23 cellular contexts compared by ENCODE assay signal in the genomic region with DNA sequence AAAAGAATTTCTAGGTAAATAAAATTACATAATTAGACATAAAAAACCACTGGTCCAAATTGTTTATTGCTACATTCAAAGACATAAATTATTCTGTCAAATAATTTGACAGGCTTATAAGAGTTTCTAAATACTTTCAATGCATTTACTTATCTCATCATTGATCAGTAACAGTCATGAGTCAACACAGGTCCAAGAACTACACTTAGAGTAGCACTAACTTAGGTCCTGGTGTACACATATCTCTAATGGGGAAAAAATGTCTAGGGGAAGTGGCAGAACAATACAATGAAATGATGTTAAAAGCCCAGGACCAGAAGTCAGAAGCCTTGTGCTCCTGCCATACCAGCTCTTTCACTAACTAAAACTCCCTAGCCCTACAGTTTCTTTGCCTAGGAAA.
"Had no signal": no experiment of that assay in that cellular context is flagged by ENCODE, and none has a peak within 500 bp of the region (broad histone marks: within the 10 kb centered on the region; RNA-seq: fewer than 3 reads in every experiment).

No MANE protein-coding gene starts in this region.

- H3K27ac Mint-ChIP-seq: activated B cell treated with CpG ODN at 0.5 μM for 24 hours; activated CD4-positive, alpha-beta memory T cell treated with anti-CD3 and anti-CD28 coated beads, Interleukin-2, amount 10 ng/mL, durations not matched to agents 7 days and 5 days; activated naive CD8-positive, alpha-beta T cell treated with anti-CD3 and anti-CD28 coated beads, Interleukin-2, amount 10 ng/mL, durations not matched to agents 7 days and 5 days; T-cell had no signal

- DNase-seq: activated B cell treated with CpG ODN at 0.5 μM for 24 hours; activated CD4-positive, alpha-beta memory T cell treated with anti-CD3 and anti-CD28 coated beads, Interleukin-2, amount 10 ng/mL, durations not matched to agents 7 days and 5 days; activated CD4-positive, alpha-beta T cell treated with anti-CD3 and anti-CD28 coated beads, Interleukin-2, amount 50 U/mL, for 1 hour; activated CD8-positive, alpha-beta memory T cell treated with anti-CD3 and anti-CD28 coated beads, Interleukin-2, amount 50 U/mL, for 48 hours; activated gamma-delta T cell treated with Interleukin-2 at 50 U/mL for 16 hours; activated naive CD4-positive, alpha-beta T cell treated with anti-CD3 and anti-CD28 coated beads, Interleukin-2, amount 50 U/mL, for 16 hours; activated naive CD8-positive, alpha-beta T cell treated with anti-CD3 and anti-CD28 coated beads, Interleukin-2, amount 10 ng/mL, durations not matched to agents 7 days and 5 days; activated T-cell treated with anti-CD3 and anti-CD28 coated beads, Interleukin-2, amount 50 U/mL, for 1 hour; adrenal gland; anterior cingulate cortex; cerebellar nuclear complex; KG1; NCI-H1105 treated with DMSO at 0.1 percent for 48 hours; NCI-H1436 treated with DMSO at 0.1 percent for 48 hours; NCI-H187; NCI-H2081; NCI-H524; SHP77 treated with DMSO at 0.1 percent for 48 hours; T-cell; T1000 had no signal

- H3K27me3 ChIP-seq: adrenal gland had no signal

- H3K36me3 Mint-ChIP-seq: activated naive CD8-positive, alpha-beta T cell treated with anti-CD3 and anti-CD28 coated beads, Interleukin-2, amount 10 ng/mL, durations not matched to agents 7 days and 5 days had no signal

- H3K4me3 ChIP-seq: adrenal gland had no signal

- ATAC-seq: T-cell had no signal

- H3K4me1 ChIP-seq: adrenal gland had no signal

- H3K27me3 Mint-ChIP-seq: activated B cell treated with CpG ODN at 0.5 μM for 24 hours; activated CD4-positive, alpha-beta memory T cell treated with anti-CD3 and anti-CD28 coated beads, Interleukin-2, amount 10 ng/mL, durations not matched to agents 7 days and 5 days; activated naive CD8-positive, alpha-beta T cell treated with anti-CD3 and anti-CD28 coated beads, Interleukin-2, amount 10 ng/mL, durations not matched to agents 7 days and 5 days; T-cell had no signal

- H3K9me3 ChIP-seq: adrenal gland had no signal

- H3K36me3 ChIP-seq: adrenal gland had no signal

- H3K27ac ChIP-seq: adrenal gland had no signal

- H3K4me3 Mint-ChIP-seq: activated B cell treated with CpG ODN at 0.5 μM for 24 hours; activated CD4-positive, alpha-beta memory T cell treated with anti-CD3 and anti-CD28 coated beads, Interleukin-2, amount 10 ng/mL, durations not matched to agents 7 days and 5 days; activated naive CD8-positive, alpha-beta T cell treated with anti-CD3 and anti-CD28 coated beads, Interleukin-2, amount 10 ng/mL, durations not matched to agents 7 days and 5 days; T-cell had no signal

- FAIRE-seq: colon, RCC 7860, TTC549 had no signal
